In genomic region chr11:108852701-108853100, GRCh38 we compare ENCODE assay signal across 31 cellular contexts.
DNase-seq lines count a peak whose midpoint lies in the region; FAIRE-seq and TF ChIP-seq lines count a peak whose summit lies in the region.
"Had no signal": no experiment of that assay in that cellular context is flagged by ENCODE, and none has a peak within 500 bp of the region (broad histone marks: within the 10 kb centered on the region; RNA-seq: fewer than 3 reads in every experiment).

No MANE protein-coding gene starts in this region.

- H3K9me2 ChIP-seq in MM.1S (replicated peaks; ENCODE audit: insufficient read depth, low read length) = no peaks in the 10 kb centered on the region

- H3K9ac ChIP-seq in MM.1S (ENCODE audit: low read length) = no peak overlapping the region
- no peak overlapping the region for H3K9ac ChIP-seq in kidney (ENCODE audit: low read length in 2 of 2)
- H3K9ac ChIP-seq: GM23248 had no signal

- H3K9me3 Mint-ChIP-seq in T-helper 2 cell treated with Interferon-gamma antibody and Interleukin-4, amounts not matched to agents 5 μg/mL and 100 μg/mL, for 36 hours = no peaks in the 10 kb centered on the region
- H3K9me3 Mint-ChIP-seq in chondrocyte (ENCODE audit: low read depth) = no peaks in the 10 kb centered on the region
- no peaks in the 10 kb centered on the region for H3K9me3 Mint-ChIP-seq in Calu3 (ENCODE audit: low read depth, unreplicated experiment)
- H3K9me3 Mint-ChIP-seq: CD14-positive monocyte, endodermal cell, mesothelial cell of epicardium had no signal

- intact Hi-C loops in kidney (cut with DNase I) (no loop called here), Calu3 (cut with micrococcal nuclease; ENCODE audit: unreplicated experiment) (no loop called here), vagina (cut with DNase I) (no loop called here)

- BruUV-seq in Calu3 (replicated peaks; lab: Mats Ljungman, UMichigan) = no TSS peak

- no peaks in the 10 kb centered on the region for H4K20me1 ChIP-seq in MM.1S (ENCODE audit: insufficient read depth, low read length)

- H3F3A ChIP-seq in MM.1S (ENCODE audit: insufficient read depth, low read length) = peaks cover 21% of the 10 kb centered on the region

- TF ChIP-seq CTCF in MM.1S (IDR thresholded peaks at IDR 0.05; ENCODE audit: low read length) (no peak), chondrocyte (IDR thresholded peaks at IDR 0.05) (no peak), kidney (IDR thresholded peaks at IDR 0.05; ENCODE audit: borderline replicate concordance, extremely low read depth, insufficient read depth) (no peak), Calu3 (IDR thresholded peaks at IDR 0.05; ENCODE audit: unreplicated experiment) (no peak), vagina (IDR thresholded peaks at IDR 0.05) (no peak)

- H3K4me1 ChIP-seq in MM.1S (ENCODE audit: low read length) (peaks cover 12% of the 10 kb centered on the region), kidney (ENCODE audit: control insufficient read depth in 1 of 2, insufficient read depth in 1 of 2, low read depth in 1 of 2, low read length in 2 of 2) (peaks cover 5 to 14% of the 10 kb centered on the region in 2 donors), vagina (peaks cover 11% of the 10 kb centered on the region)
- H3K4me1 ChIP-seq: prostate gland had no signal

- no peak overlapping the region for H3K27ac ChIP-seq in MM.1S (ENCODE audit: low read length)
- no peak overlapping the region for H3K27ac ChIP-seq in kidney (ENCODE audit: low read depth in 2 of 2, low read length in 2 of 2)
- no peak overlapping the region for H3K27ac ChIP-seq in vagina
- H3K27ac ChIP-seq: 22Rv1, GM23248, prostate gland, RWPE1, SJSA1, transverse colon had no signal

- H3K27me3 Mint-ChIP-seq in T-helper 2 cell treated with Interferon-gamma antibody and Interleukin-4, amounts not matched to agents 5 μg/mL and 100 μg/mL, for 36 hours (ENCODE audit: low read depth) = no peaks in the 10 kb centered on the region
- H3K27me3 Mint-ChIP-seq in chondrocyte (ENCODE audit: low read depth) (no peaks in the 10 kb centered on the region), Calu3 (ENCODE audit: unreplicated experiment) (no peaks in the 10 kb centered on the region)

- peaks cover 7% of the 10 kb centered on the region for H3K36me3 Mint-ChIP-seq in T-helper 2 cell treated with Interferon-gamma antibody and Interleukin-4, amounts not matched to agents 5 μg/mL and 100 μg/mL, for 36 hours (ENCODE audit: low read depth)
- H3K36me3 Mint-ChIP-seq in chondrocyte (ENCODE audit: low read depth) = peaks cover 2% of the 10 kb centered on the region
- H3K36me3 Mint-ChIP-seq in Calu3 (ENCODE audit: insufficient read depth, unreplicated experiment) = no peaks in the 10 kb centered on the region
- H3K36me3 Mint-ChIP-seq: mesothelial cell of epicardium had no signal

- CTCF ChIA-PET in Calu3 (lab: Charles Lee) = no interaction called here

- FAIRE-seq in kidney (lab: Jason Lieb, UNC) = no peak

- TF ChIP-seq POLR2A in vagina (IDR thresholded peaks at IDR 0.05) = no peak

- H3K4me3 Mint-ChIP-seq in T-helper 2 cell treated with Interferon-gamma antibody and Interleukin-4, amounts not matched to agents 5 μg/mL and 100 μg/mL, for 36 hours = no peak overlapping the region
- no peak overlapping the region for H3K4me3 Mint-ChIP-seq in chondrocyte (ENCODE audit: unreplicated experiment)
- no peak overlapping the region for H3K4me3 Mint-ChIP-seq in Calu3 (ENCODE audit: low read depth, unreplicated experiment)
- H3K4me3 Mint-ChIP-seq: CD14-positive monocyte, endodermal cell, mesothelial cell of epicardium had no signal

- H3K79me2 ChIP-seq in MM.1S (ENCODE audit: low read length) = peaks cover 13% of the 10 kb centered on the region

- H3K4me2 ChIP-seq in MM.1S (ENCODE audit: low read depth, low read length) = peak overlapping the region; percentile 89; the same call in 1 of the 2 replicates

- H3K36me3 ChIP-seq in MM.1S (replicated peaks; ENCODE audit: insufficient read depth, low read length) = no peaks in the 10 kb centered on the region
- no peaks in the 10 kb centered on the region for H3K36me3 ChIP-seq in kidney (ENCODE audit: control insufficient read depth in 1 of 2, insufficient read depth in 2 of 2, low read length in 2 of 2)
- H3K36me3 ChIP-seq in vagina = no peaks in the 10 kb centered on the region
- H3K36me3 ChIP-seq: heart left ventricle, prostate gland, sigmoid colon, SJSA1, transverse colon had no signal

- H3K4me1 Mint-ChIP-seq in T-helper 2 cell treated with Interferon-gamma antibody and Interleukin-4, amounts not matched to agents 5 μg/mL and 100 μg/mL, for 36 hours (ENCODE audit: low read depth) = peaks cover 26% of the 10 kb centered on the region
- H3K4me1 Mint-ChIP-seq in chondrocyte (ENCODE audit: low read depth) (peaks cover 37% of the 10 kb centered on the region), Calu3 (ENCODE audit: low read depth, unreplicated experiment) (peaks cover 7% of the 10 kb centered on the region)

- DNase-seq in T-helper 2 cell treated with Interferon-gamma antibody and Interleukin-4, amounts not matched to agents 5 μg/mL and 100 μg/mL, for 36 hours (ENCODE audit: low spot score) = no peak
- DNase-seq in T-helper 2 cell (no peak), MM.1S (no peak), chondrocyte (ENCODE audit: low spot score) (no peak), retina (peak; percentile 6), kidney (no peak), Calu3 (no peak), vagina (ENCODE audit: extremely low spot score in 2 of 2) (no peak)
- DNase-seq: activated CD8-positive, alpha-beta memory T cell treated with anti-CD3 and anti-CD28 coated beads for 24 hours; activated effector memory CD4-positive, alpha-beta T cell treated with Interleukin-2 at 50 U/mL for 16 hours; central memory CD4-positive, alpha-beta T cell; endodermal cell; foreskin melanocyte; GM23248; heart left ventricle; islet precursor cell; NCI-H1092 treated with DMSO at 0.1 percent for 48 hours; NCI-H187; NCI-H2171; NCI-H510A; occipital lobe; sigmoid colon; stimulated activated CD4-positive, alpha-beta T cell treated with anti-CD3 and anti-CD28 coated beads, Interleukin-12 subunit alpha, Interleukin-12 subunit beta, amount 100 ng/mL, for 4 hours; stimulated activated CD4-positive, alpha-beta T cell treated with anti-CD3 and anti-CD28 coated beads, Interleukin-2, amount 100 ng/mL, for 48 hours; transverse colon had no signal

- no peaks in the 10 kb centered on the region for H3K27me3 ChIP-seq in MM.1S (replicated peaks; ENCODE audit: insufficient read depth, low read length)
- H3K27me3 ChIP-seq in vagina = no peaks in the 10 kb centered on the region
- H3K27me3 ChIP-seq: heart left ventricle, sigmoid colon, SJSA1, transverse colon had no signal

- H2AFZ ChIP-seq in MM.1S (ENCODE audit: low read length) = no peak overlapping the region
- H2AFZ ChIP-seq: GM23248 had no signal

- H3K27ac Mint-ChIP-seq in T-helper 2 cell treated with Interferon-gamma antibody and Interleukin-4, amounts not matched to agents 5 μg/mL and 100 μg/mL, for 36 hours = peak overlapping the region; percentile 31
- H3K27ac Mint-ChIP-seq in chondrocyte (ENCODE audit: unreplicated experiment) (peak overlapping the region; percentile 27), Calu3 (ENCODE audit: unreplicated experiment) (no peak overlapping the region)
- H3K27ac Mint-ChIP-seq: CD14-positive monocyte, endodermal cell, mesothelial cell of epicardium had no signal

- no peaks in the 10 kb centered on the region for H3K9me3 ChIP-seq in MM.1S (replicated peaks; ENCODE audit: insufficient read depth, low read length)
- H3K9me3 ChIP-seq in kidney (ENCODE audit: control insufficient read depth in 1 of 2, low read length in 2 of 2) = no peaks in the 10 kb centered on the region
- no peaks in the 10 kb centered on the region for H3K9me3 ChIP-seq in vagina
- H3K9me3 ChIP-seq: heart left ventricle, prostate gland, sigmoid colon, SJSA1, transverse colon had no signal

- no peak overlapping the region for H3K4me3 ChIP-seq in MM.1S (ENCODE audit: low read length)
- H3K4me3 ChIP-seq in kidney (ENCODE audit: low read length in 2 of 2) = no peak overlapping the region
- H3K4me3 ChIP-seq in vagina = no peak overlapping the region
- H3K4me3 ChIP-seq: GM23248, prostate gland, sigmoid colon, SJSA1, transverse colon had no signal
